ENCODE assay signal across 1 cellular context in genomic region chr12:114684098-114684869, GRCh38.
TF ChIP-seq lines count a peak whose summit lies in the region.

Gene TBX3 (minus strand): TSS chr12:114684175. CDS start chr12:114683200, 975 bp downstream.

TF ChIP-seq in HepG2, 621 proteins besides CTCF, POLR2A, EP300 and RAD21 (continued from another document and continues in another):
- TF ChIP-seq ZNF460 (CRISPR knock-in tag; IDR thresholded peaks at IDR 0.05; ENCODE audit: borderline replicate concordance) = no peak
- TF ChIP-seq ARID3A (IDR thresholded peaks at IDR 0.05; ENCODE audit: low read depth, low read length) = peak; percentile 80; the same call in 1 of the 2 replicates
- TF ChIP-seq ZNF143 (CRISPR knock-in tag; IDR thresholded peaks at IDR 0.05) = no peak
- no peak for TF ChIP-seq SRSF4 (IDR thresholded peaks at IDR 0.05; ENCODE audit: low read depth, low read length, poor library complexity, severe bottlenecking)
- TF ChIP-seq ZBTB40 (IDR thresholded peaks at IDR 0.05) = no peak
- peak; percentile 51; the same call in 1 of the 2 replicates for TF ChIP-seq ZBTB40 (CRISPR knock-in tag; IDR thresholded peaks at IDR 0.05)
- peak; percentile 84 for TF ChIP-seq NFKBIZ (CRISPR knock-in tag; IDR thresholded peaks at IDR 0.05)
- TF ChIP-seq SRSF1 (optimal IDR thresholded peaks at IDR 0.05; ENCODE audit: low read depth, low read length) = no peak
- 0 out of 2 replicates have a peak, but pooled peaks have one; percentile 57 for TF ChIP-seq DNMT3B (CRISPR knock-in tag; conservative IDR thresholded peaks at IDR 0.05)
- no peak for TF ChIP-seq TERF1 (CRISPR knock-in tag; IDR thresholded peaks at IDR 0.05)
- TF ChIP-seq ZNF83 (CRISPR knock-in tag; IDR thresholded peaks at IDR 0.05; ENCODE audit: borderline replicate concordance) = peak; percentile 98; the same call in 1 of the 2 replicates
- no peak for TF ChIP-seq IRF1 (CRISPR knock-in tag; IDR thresholded peaks at IDR 0.05; ENCODE audit: low read depth)
- no peak; the same call in 1 of the 2 replicates for TF ChIP-seq BCL3 (CRISPR knock-in tag; IDR thresholded peaks at IDR 0.05)
- TF ChIP-seq BATF2 (CRISPR knock-in tag; IDR thresholded peaks at IDR 0.05) = peak; percentile 19; the same call in 1 of the 2 replicates
- no peak for TF ChIP-seq MBNL3 (CRISPR knock-in tag; conservative IDR thresholded peaks at IDR 0.05)
- peak; percentile 54; the same call in 1 of the 2 replicates for TF ChIP-seq NR2F2 (IDR thresholded peaks at IDR 0.05; ENCODE audit: borderline replicate concordance, low read depth)
- TF ChIP-seq SOX6 (IDR thresholded peaks at IDR 0.05) = no peak
- peak; percentile 94 for TF ChIP-seq SOX6 (CRISPR knock-in tag; IDR thresholded peaks at IDR 0.05)
- peak; percentile 88 for TF ChIP-seq NR0B2 (CRISPR knock-in tag; IDR thresholded peaks at IDR 0.05)
- peak; percentile 97 for TF ChIP-seq ZFP36L1 (CRISPR knock-in tag; IDR thresholded peaks at IDR 0.05)
- TF ChIP-seq CHD4 (IDR thresholded peaks at IDR 0.05; ENCODE audit: borderline replicate concordance, low read length) = no peak; the same call in 1 of the 2 replicates
- TF ChIP-seq PATZ1 (CRISPR knock-in tag; IDR thresholded peaks at IDR 0.05) = peak; percentile 33; the same call in 1 of the 2 replicates
- no peak for TF ChIP-seq CEBPG (CRISPR knock-in tag; IDR thresholded peaks at IDR 0.05)
- TF ChIP-seq FOXA1 (IDR thresholded peaks at IDR 0.05) = 0 out of 2 replicates have a peak, but pooled peaks have one; percentile 22
- TF ChIP-seq FOXA1 (CRISPR knock-in tag; IDR thresholded peaks at IDR 0.05) = peak; percentile 96
- peak; percentile 29; the same call in 1 of the 2 replicates for TF ChIP-seq STAT6 (CRISPR knock-in tag; IDR thresholded peaks at IDR 0.05; ENCODE audit: borderline replicate concordance)
- TF ChIP-seq ZSCAN22 (CRISPR knock-in tag; IDR thresholded peaks at IDR 0.05) = peak; percentile 95
- no peak for TF ChIP-seq TOE1 (CRISPR knock-in tag; IDR thresholded peaks at IDR 0.05)
- no peak; the same call in 1 of the 2 replicates for TF ChIP-seq ZNF75D (CRISPR knock-in tag; IDR thresholded peaks at IDR 0.05; ENCODE audit: borderline replicate concordance)
- peak; percentile 79 for TF ChIP-seq TEAD3 (CRISPR knock-in tag; optimal IDR thresholded peaks at IDR 0.05; ENCODE audit: borderline replicate concordance)
- TF ChIP-seq HMGA1 (CRISPR knock-in tag; conservative IDR thresholded peaks at IDR 0.05) = no peak
- TF ChIP-seq ZNF256 (CRISPR knock-in tag; conservative IDR thresholded peaks at IDR 0.05) = 0 out of 2 replicates have a peak, but pooled peaks have one; percentile 18
- peak; percentile 62; the same call in 1 of the 2 replicates for TF ChIP-seq AHR (CRISPR knock-in tag; IDR thresholded peaks at IDR 0.05)
- TF ChIP-seq ATF6 (CRISPR knock-in tag; conservative IDR thresholded peaks at IDR 0.05) = no peak
